ENCODE assay signal across 8 cellular contexts in genomic region chr9:21559402-21560280, GRCh38.
A peak's percentile ranks its signal among the peaks of the same experiment; 100 is the strongest.
DNase-seq lines count a peak whose midpoint lies in the region; ATAC-seq and TF ChIP-seq lines count a peak whose summit lies in the region.

No MANE protein-coding gene starts in this region.

- peak overlapping the region; percentile 79 for H3K4me3 ChIP-seq in fibroblast of the aortic adventitia (ENCODE audit: low read depth, low read length)
- H3K4me3 ChIP-seq in neural progenitor cell: peak overlapping the region; percentile 76

- H3K4me1 ChIP-seq in neural progenitor cell: peaks cover 7% of the 10 kb centered on the region

- peaks cover 56% of the 10 kb centered on the region for H3K27me3 Mint-ChIP-seq in activated T-helper 1 cell treated with anti-CD3 and anti-CD28 coated beads, Interleukin-12 subunit alpha, Interleukin-12 subunit beta, Interleukin-2, Interleukin-4 antibody, amounts not matched to agents 30 ng/mL and 10 ng/mL and 1 ng/mL, durations not matched to agents 14 hours and 24 hours and 36 hours (ENCODE audit: insufficient read depth)
- peaks cover 7% of the 10 kb centered on the region for H3K27me3 Mint-ChIP-seq in neural progenitor cell (ENCODE audit: insufficient read depth, low read depth)
- H3K27me3 Mint-ChIP-seq in type B pancreatic cell: peaks cover 62% of the 10 kb centered on the region

- H3K9ac ChIP-seq in neural progenitor cell: no peak overlapping the region

- peaks cover 8% of the 10 kb centered on the region for H4K20me1 ChIP-seq in neural progenitor cell (ENCODE audit: low read depth)

- H3K36me3 ChIP-seq in neural progenitor cell: no peaks in the 10 kb centered on the region

- peaks cover 17% of the 10 kb centered on the region for H3K4me1 Mint-ChIP-seq in activated T-helper 1 cell treated with anti-CD3 and anti-CD28 coated beads, Interleukin-12 subunit alpha, Interleukin-12 subunit beta, Interleukin-2, Interleukin-4 antibody, amounts not matched to agents 30 ng/mL and 10 ng/mL and 1 ng/mL, durations not matched to agents 14 hours and 24 hours and 36 hours (ENCODE audit: low read depth)
- H3K4me1 Mint-ChIP-seq in neural progenitor cell (peaks cover 13% of the 10 kb centered on the region), type B pancreatic cell (ENCODE audit: unreplicated experiment) (no peaks in the 10 kb centered on the region)

- peak overlapping the region; percentile 78 for H3K4me2 ChIP-seq in neural progenitor cell

- H3K27ac Mint-ChIP-seq in activated T-helper 1 cell treated with anti-CD3 and anti-CD28 coated beads, Interleukin-12 subunit alpha, Interleukin-12 subunit beta, Interleukin-2, Interleukin-4 antibody, amounts not matched to agents 30 ng/mL and 10 ng/mL and 1 ng/mL, durations not matched to agents 14 hours and 24 hours and 36 hours: no peak overlapping the region
- H3K27ac Mint-ChIP-seq in neural progenitor cell (no peak overlapping the region), type B pancreatic cell (peak overlapping the region; percentile 91)

- peaks cover 47% of the 10 kb centered on the region for H3K27me3 ChIP-seq in neural progenitor cell

- H3K79me2 ChIP-seq in neural progenitor cell (ENCODE audit: low read depth): no peaks in the 10 kb centered on the region

- TF ChIP-seq CTCF in fibroblast of the aortic adventitia (IDR thresholded peaks at IDR 0.05; ENCODE audit: insufficient read depth, low read length) (no peak), neural progenitor cell (IDR thresholded peaks at IDR 0.05) (peak; percentile 35), type B pancreatic cell (conservative IDR thresholded peaks at IDR 0.05) (peak; percentile 56)

- intact Hi-C loops in activated T-helper 1 cell treated with anti-CD3 and anti-CD28 coated beads, Interleukin-12 subunit alpha, Interleukin-12 subunit beta, Interleukin-2, Interleukin-4 antibody, amounts not matched to agents 30 ng/mL and 10 ng/mL and 1 ng/mL, durations not matched to agents 14 hours and 24 hours and 36 hours (cut with micrococcal nuclease): loop anchor here (1.0 to 5.0 kb wide), 5 partner anchors 68 to 232 kb away; no protein-coding TSS in a partner anchor

- H3K9me3 Mint-ChIP-seq in activated T-helper 1 cell treated with anti-CD3 and anti-CD28 coated beads, Interleukin-12 subunit alpha, Interleukin-12 subunit beta, Interleukin-2, Interleukin-4 antibody, amounts not matched to agents 30 ng/mL and 10 ng/mL and 1 ng/mL, durations not matched to agents 14 hours and 24 hours and 36 hours: no peaks in the 10 kb centered on the region
- no peaks in the 10 kb centered on the region for H3K9me3 Mint-ChIP-seq in neural progenitor cell
- H3K9me3 Mint-ChIP-seq in type B pancreatic cell: no peaks in the 10 kb centered on the region

- no peaks in the 10 kb centered on the region for H3K9me3 ChIP-seq in neural progenitor cell (ENCODE audit: low read depth)

- H3F3A ChIP-seq in neural progenitor cell (ENCODE audit: low read depth): no peaks in the 10 kb centered on the region

- ATAC-seq in GM21737 (IDR thresholded peaks at IDR 0.05; ENCODE audit: unreplicated experiment): peak; percentile 62

- peak overlapping the region; percentile 95 for H2AFZ ChIP-seq in neural progenitor cell (replicated peaks)

- peak overlapping the region; percentile 85 for H3K4me3 Mint-ChIP-seq in activated T-helper 1 cell treated with anti-CD3 and anti-CD28 coated beads, Interleukin-12 subunit alpha, Interleukin-12 subunit beta, Interleukin-2, Interleukin-4 antibody, amounts not matched to agents 30 ng/mL and 10 ng/mL and 1 ng/mL, durations not matched to agents 14 hours and 24 hours and 36 hours
- H3K4me3 Mint-ChIP-seq in neural progenitor cell (peak overlapping the region; percentile 95), type B pancreatic cell (peak overlapping the region; percentile 93)

- H3K36me3 Mint-ChIP-seq in activated T-helper 1 cell treated with anti-CD3 and anti-CD28 coated beads, Interleukin-12 subunit alpha, Interleukin-12 subunit beta, Interleukin-2, Interleukin-4 antibody, amounts not matched to agents 30 ng/mL and 10 ng/mL and 1 ng/mL, durations not matched to agents 14 hours and 24 hours and 36 hours (ENCODE audit: low read depth): no peaks in the 10 kb centered on the region
- no peaks in the 10 kb centered on the region for H3K36me3 Mint-ChIP-seq in neural progenitor cell
- H3K36me3 Mint-ChIP-seq in type B pancreatic cell: no peaks in the 10 kb centered on the region

- DNase-seq in COLO668 (lab: John Stamatoyannopoulos, UW; ENCODE audit: unreplicated experiment): peak; percentile 83
- peak; percentile 46 for DNase-seq in NCI-H146 (lab: John Stamatoyannopoulos, UW)
- DNase-seq in activated T-helper 1 cell treated with anti-CD3 and anti-CD28 coated beads, Interleukin-12 subunit alpha, Interleukin-12 subunit beta, Interleukin-2, Interleukin-4 antibody, amounts not matched to agents 30 ng/mL and 10 ng/mL and 1 ng/mL, durations not matched to agents 14 hours and 24 hours and 36 hours (ENCODE audit: low spot score): peak; percentile 16
- peak; percentile 79 for DNase-seq in fibroblast of the aortic adventitia (ENCODE audit: low read depth)
- peak; percentile 87 for DNase-seq in neural progenitor cell (ENCODE audit: low spot score)
- DNase-seq in type B pancreatic cell (ENCODE audit: extremely low spot score, unreplicated experiment): peak; percentile 74
- DNase-seq in NAMALWA (ENCODE audit: low spot score): no peak

- H3K27ac ChIP-seq in neural progenitor cell: no peak overlapping the region
